Comparison of ENCODE assay signal across 8 cellular contexts in genomic region chr5:96661841-96662724, GRCh38.
DNase-seq lines count a peak whose midpoint lies in the region; ATAC-seq and TF ChIP-seq lines count a peak whose summit lies in the region.

CAST (plus strand) TSS chr5:96662376; CDS start chr5:96662423, 47 bp downstream.

- peaks cover 6% of the 10 kb centered on the region for H3K79me2 ChIP-seq in OCI-LY1 (ENCODE audit: insufficient read depth, low read length)

- H4K20me1 ChIP-seq in OCI-LY1 (ENCODE audit: insufficient read depth, low read length), result no peaks in the 10 kb centered on the region

- H3K27me3 ChIP-seq in OCI-LY1 (ENCODE audit: insufficient read depth, low read length) (no peaks in the 10 kb centered on the region), muscle layer of colon (ENCODE audit: control insufficient read depth in 1 of 2, insufficient read depth in 2 of 2, low read length in 2 of 2) (no peaks in the 10 kb centered on the region)

- H3F3A ChIP-seq in OCI-LY1 (ENCODE audit: insufficient read depth, low read length), result peaks cover 4% of the 10 kb centered on the region; the same call in 1 of the 2 replicates

- no peaks in the 10 kb centered on the region for H3K9me2 ChIP-seq in OCI-LY1 (ENCODE audit: low read depth, low read length)

- H3K4me1 ChIP-seq in OCI-LY1 (ENCODE audit: insufficient read depth, low read length, severe bottlenecking), result peaks cover 28% of the 10 kb centered on the region
- H3K4me1 ChIP-seq in muscle layer of colon (ENCODE audit: insufficient read depth, low read length), result peaks cover 35% of the 10 kb centered on the region

- no peaks in the 10 kb centered on the region for H3K9me3 ChIP-seq in OCI-LY1 (ENCODE audit: low read length)
- H3K9me3 ChIP-seq in muscle layer of colon (ENCODE audit: low read length), result no peaks in the 10 kb centered on the region

- H3K36me3 ChIP-seq in OCI-LY1 (ENCODE audit: insufficient read depth, low read length) (no peaks in the 10 kb centered on the region), muscle layer of colon (ENCODE audit: insufficient read depth, low read length) (no peaks in the 10 kb centered on the region)

- peak; percentile 68 for ATAC-seq in GM18907 (IDR thresholded peaks at IDR 0.05; ENCODE audit: unreplicated experiment)
- ATAC-seq in HG03139 (IDR thresholded peaks at IDR 0.05; ENCODE audit: unreplicated experiment), result peak; percentile 62

- H3K9ac ChIP-seq in OCI-LY1 (ENCODE audit: low read length) (peak within 1 kb of the TSS; percentile 92), muscle layer of colon (ENCODE audit: low read length) (peak within 1 kb of the TSS; percentile 79)

- H3K27ac ChIP-seq in OCI-LY1 (ENCODE audit: low read depth, low read length, poor library complexity, severe bottlenecking), result peak within 1 kb of the TSS; percentile 92
- H3K27ac ChIP-seq in epithelial cell of prostate, result peak within 1 kb of the TSS; percentile 98
- H3K27ac ChIP-seq in muscle layer of colon (ENCODE audit: low read depth, low read length), result peak within 1 kb of the TSS; percentile 82

- H3K4me3 ChIP-seq in OCI-LY1 (ENCODE audit: low read depth, low read length, poor library complexity, severe bottlenecking) (peak within 1 kb of the TSS; percentile 76), muscle layer of colon (ENCODE audit: low read depth in 1 of 2, low read length in 2 of 2) (peak within 1 kb of the TSS; percentile 63 to 92)

- DNase-seq in AG20443 (ENCODE audit: low spot score) (peak; percentile 94), activated T-cell treated with anti-CD3 and anti-CD28 coated beads for 24 hours (ENCODE audit: low read depth) (peak; percentile 72), epithelial cell of prostate (ENCODE audit: low read depth, low spot score) (no peak)
- DNase-seq in stimulated activated CD8-positive, alpha-beta memory T cell treated with anti-CD3 and anti-CD28 coated beads, Interleukin-7, amount 100 ng/mL, for 24 hours (ENCODE audit: low read depth), result peak; percentile 58

- no peak for TF ChIP-seq CTCF in OCI-LY1 (IDR thresholded peaks at IDR 0.05; ENCODE audit: low read length)

- peak within 1 kb of the TSS; percentile 97 for H3K4me2 ChIP-seq in OCI-LY1 (ENCODE audit: low read length)

- peak within 1 kb of the TSS; percentile 96 for H2AFZ ChIP-seq in OCI-LY1 (ENCODE audit: low read length)
